In the genomic region with DNA sequence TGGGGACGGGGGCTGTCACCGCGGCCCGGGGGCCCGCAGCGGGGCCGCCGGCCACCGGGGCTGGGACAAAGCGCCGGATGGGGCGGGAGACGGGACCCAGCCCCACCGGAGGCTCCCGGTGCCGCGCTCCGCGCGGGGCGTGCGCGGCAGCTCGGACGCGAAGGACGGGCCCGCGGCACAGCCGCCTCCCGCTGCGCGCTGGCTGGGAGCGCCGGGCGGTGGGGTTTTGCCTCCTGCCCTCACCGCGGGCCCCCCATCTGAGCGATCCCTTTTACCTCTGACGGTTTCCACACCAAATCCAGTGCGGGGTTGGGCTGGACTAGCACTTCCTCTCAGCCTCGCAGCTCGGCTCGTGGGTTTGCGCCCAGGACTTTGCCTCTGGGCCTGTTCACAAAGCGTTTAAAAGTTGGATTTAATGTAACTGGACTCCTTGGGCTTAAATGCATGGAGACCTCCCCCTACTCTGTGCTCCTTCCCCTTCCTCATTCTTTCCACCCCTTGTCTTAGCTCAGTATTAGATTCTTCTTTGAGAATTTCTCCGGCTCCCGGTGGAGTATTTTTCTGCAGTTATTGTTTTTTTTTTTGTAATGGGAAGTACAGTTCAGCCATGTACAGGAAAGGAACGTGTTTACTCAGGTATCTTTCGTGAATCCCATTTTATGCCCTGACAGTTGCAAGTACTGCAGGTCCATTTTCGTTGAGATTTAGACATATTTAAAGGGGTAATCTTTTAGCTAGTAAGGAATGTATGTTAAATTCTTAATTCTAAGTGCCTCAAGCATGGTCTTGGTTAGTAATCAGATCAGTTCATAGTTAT, we compare ENCODE assay signal across 8 cellular contexts. TPM values are rescaled to one million over a fixed set of nuclear protein-coding genes. Genes with fewer than 3 reads are reported as not detected.
DNase-seq lines count a peak whose midpoint lies in the region; ATAC-seq and TF ChIP-seq lines count a peak whose summit lies in the region.

No MANE protein-coding gene starts in this region.

- H3K4me3 ChIP-seq in Caco-2 (ENCODE audit: low read depth, low read length) (peak overlapping the region; percentile 87), PC-3 (ENCODE audit: low read length) (peak overlapping the region; percentile 71)

- DNase-seq in Caco-2 (peak; percentile 58 to 64), PC-3 (peak; percentile 47), glutamatergic neuron (peak; percentile 55), occipital lobe (lab: John Stamatoyannopoulos, UW) (peak; percentile 34)
- DNase-seq in activated naive CD4-positive, alpha-beta T cell treated with anti-CD3 and anti-CD28 coated beads, Interleukin-2, amount 50 U/mL, for 72 hours (ENCODE audit: low spot score in 2 of 2): peak; percentile 30 to 58
- no peak for DNase-seq in effector CD4-positive, alpha-beta T cell

- CTCF ChIA-PET in Caco-2 (lab: Charles Lee): interaction anchor here (0.7 to 2.4 kb wide), 4 partner anchors 245 to 540 kb away, joined by 3 to 9 read pairs (median 6); no protein-coding TSS in a partner anchor
- CTCF ChIA-PET in PC-3 (lab: Charles Lee): interaction anchor here (0.6 kb wide), 1 partner anchor 260 kb away, joined by 3 read pairs; no protein-coding TSS in a partner anchor

- H3K9ac ChIP-seq in PC-3 (ENCODE audit: low read length): peak overlapping the region; percentile 78

- H3K79me2 ChIP-seq in PC-3 (ENCODE audit: low read length): peaks cover 45% of the 10 kb centered on the region

- H3K4me2 ChIP-seq in PC-3 (ENCODE audit: low read length): peak overlapping the region; percentile 88

- no peak for TF ChIP-seq CTCF in Caco-2 (IDR thresholded peaks at IDR 0.05; ENCODE audit: insufficient read depth in 1 of 2, low read depth in 1 of 2, low read length in 1 of 2, severe bottlenecking in 1 of 2, unreplicated experiment in 1 of 2)
- no peak for TF ChIP-seq CTCF in PC-3 (conservative IDR thresholded peaks at IDR 0.05; ENCODE audit: low read depth, low read length)
- no peak for TF ChIP-seq CTCF in glutamatergic neuron (IDR thresholded peaks at IDR 0.05; ENCODE audit: partially characterized antibody, unreplicated experiment)

- no peaks in the 10 kb centered on the region for H3K9me3 ChIP-seq in Caco-2
- H3K9me3 ChIP-seq in PC-3 (ENCODE audit: low read length): no peaks in the 10 kb centered on the region

- H3F3A ChIP-seq in PC-3 (ENCODE audit: low read length, unreplicated experiment): peaks cover 5% of the 10 kb centered on the region

- H3K36me3 ChIP-seq in Caco-2 (ENCODE audit: control insufficient read depth, insufficient read depth, low read length) (peaks cover 2% of the 10 kb centered on the region; the same call in 1 of the 2 replicates), PC-3 (ENCODE audit: low read depth, low read length) (no peaks in the 10 kb centered on the region)

- ATAC-seq in GM19452 (IDR thresholded peaks at IDR 0.05; ENCODE audit: unreplicated experiment) (peak; percentile 43), HG03520 (IDR thresholded peaks at IDR 0.05; ENCODE audit: unreplicated experiment) (peak; percentile 35), PC-3 (peak; percentile 23)
- ATAC-seq in activated naive CD4-positive, alpha-beta T cell treated with anti-CD3 and anti-CD28 coated beads, Interleukin-2, amount 50 U/mL, for 72 hours: peak; percentile 52 to 57

- BruUV-seq in Caco-2 (replicated peaks; lab: Mats Ljungman, UMichigan) (no TSS peak), PC-3 (replicated peaks; lab: Mats Ljungman, UMichigan) (no TSS peak)

- peak overlapping the region; percentile 80 for H2AFZ ChIP-seq in PC-3 (ENCODE audit: low read length)

- POLR2A ChIA-PET in Caco-2 (lab: Charles Lee) (interaction anchor here (0.5 kb wide), 1 partner anchor 43 kb away, joined by 3 read pairs; no protein-coding TSS in a partner anchor), PC-3 (lab: Charles Lee; ENCODE audit: unreplicated experiment) (interaction anchor here (0.6 kb wide), 1 partner anchor 1201 kb away, joined by 3 read pairs; no protein-coding TSS in a partner anchor)

- H3K36me3 Mint-ChIP-seq in Caco-2 (ENCODE audit: insufficient read depth, unreplicated experiment) (peaks cover 18% of the 10 kb centered on the region), glutamatergic neuron (ENCODE audit: unreplicated experiment) (no peaks in the 10 kb centered on the region)
- peaks cover 0 to 26% of the 10 kb centered on the region in 2 donors for H3K36me3 Mint-ChIP-seq in activated naive CD4-positive, alpha-beta T cell treated with anti-CD3 and anti-CD28 coated beads, Interleukin-2, amount 50 U/mL, for 72 hours

- H3K4me1 ChIP-seq in Caco-2 (peaks cover 11% of the 10 kb centered on the region; the same call in 1 of the 2 replicates), PC-3 (ENCODE audit: insufficient read depth, low read length) (peaks cover 44% of the 10 kb centered on the region)

- H4K20me1 ChIP-seq in PC-3 (ENCODE audit: low read length): no peaks in the 10 kb centered on the region

- no peaks in the 10 kb centered on the region for H3K9me2 ChIP-seq in PC-3 (replicated peaks; ENCODE audit: low read length)

- no peaks in the 10 kb centered on the region for H3K27me3 Mint-ChIP-seq in Caco-2 (ENCODE audit: insufficient read depth, unreplicated experiment)
- peaks cover 7% of the 10 kb centered on the region for H3K27me3 Mint-ChIP-seq in glutamatergic neuron (ENCODE audit: unreplicated experiment)

- H3K9me3 Mint-ChIP-seq in Caco-2 (ENCODE audit: unreplicated experiment) (no peaks in the 10 kb centered on the region), glutamatergic neuron (ENCODE audit: unreplicated experiment) (peaks cover 7% of the 10 kb centered on the region)
- no peaks in the 10 kb centered on the region for H3K9me3 Mint-ChIP-seq in activated naive CD4-positive, alpha-beta T cell treated with anti-CD3 and anti-CD28 coated beads, Interleukin-2, amount 50 U/mL, for 72 hours

- peak overlapping the region; percentile 88 for H3K27ac ChIP-seq in PC-3 (ENCODE audit: low read length)

- H3K4me1 Mint-ChIP-seq in Caco-2 (ENCODE audit: low read depth, unreplicated experiment) (peaks cover 14% of the 10 kb centered on the region), glutamatergic neuron (ENCODE audit: low read depth, unreplicated experiment) (peaks cover 6% of the 10 kb centered on the region)

- H3K4me3 Mint-ChIP-seq in Caco-2 (ENCODE audit: unreplicated experiment) (peak overlapping the region; percentile 100), glutamatergic neuron (ENCODE audit: unreplicated experiment) (peak overlapping the region; percentile 95)

- no peaks in the 10 kb centered on the region for H3K27me3 ChIP-seq in Caco-2 (replicated peaks; ENCODE audit: control insufficient read depth, insufficient read depth, low read length)
- H3K27me3 ChIP-seq in PC-3 (ENCODE audit: low read length): no peaks in the 10 kb centered on the region

- peak overlapping the region; percentile 95 for H3K27ac Mint-ChIP-seq in Caco-2 (ENCODE audit: unreplicated experiment)
- H3K27ac Mint-ChIP-seq in activated naive CD4-positive, alpha-beta T cell treated with anti-CD3 and anti-CD28 coated beads, Interleukin-2, amount 50 U/mL, for 72 hours: no peak overlapping the region
- H3K27ac Mint-ChIP-seq in glutamatergic neuron (ENCODE audit: unreplicated experiment): peak overlapping the region; percentile 83

- intact Hi-C loops in Caco-2 (cut with micrococcal nuclease; ENCODE audit: unreplicated experiment) (loop anchor here (5.0 to 10.0 kb wide), 2 partner anchors 126 to 248 kb away; no protein-coding TSS in a partner anchor), PC-3 (cut with micrococcal nuclease) (loop anchor here (2.0 to 10.0 kb wide), 2 partner anchors 36 to 498 kb away; no protein-coding TSS in a partner anchor)

RNA-seq across cellular contexts. Expression of a gene that starts 0.7 kb away (rescaled TPM):
- 20.6 and 22.9 TPM in 2 replicates for total RNA-seq in Caco-2 (2022)
- total RNA-seq in PC-3 (2014; rRNA removed): 3.7 and 5.9 TPM in 2 replicates
- total RNA-seq in activated naive CD4-positive, alpha-beta T cell treated with anti-CD3 and anti-CD28 coated beads, Interleukin-2, amount 50 U/mL, for 72 hours: 1 to 10 TPM in 1 of 2 donors, under 1 TPM in 1; 0.39 to 1.5 TPM
- 13.3 TPM for total RNA-seq in glutamatergic neuron (ENCODE audit: unreplicated experiment)
- 74.4 TPM for total RNA-seq in occipital lobe

Comparison
In these comparisons a context has a peak if more than half of its experiments do, and no peak if none do; other contexts are left out.
1. H3K27ac Mint-ChIP-seq: peak in Caco-2 (single experiment) and glutamatergic neuron (single experiment); none in activated naive CD4-positive, alpha-beta T cell treated with anti-CD3 and anti-CD28 coated beads, Interleukin-2, amount 50 U/mL, for 72 hours (0 of 2).
2. Peak in every context shown above with its lines, with median percentiles within 50 percentile points of each other: ATAC-seq.